In genomic region chr6:166656269-166657206, GRCh38 we compare ENCODE assay signal across 12 cellular contexts. TPM values are rescaled to one million over a fixed set of nuclear protein-coding genes. Genes with fewer than 3 reads are reported as not detected.
DNase-seq lines count a peak whose midpoint lies in the region; ATAC-seq lines count a peak whose summit lies in the region.
"Had no signal": no experiment of that assay in that cellular context is flagged by ENCODE, and none has a peak within 500 bp of the region (broad histone marks: within the 10 kb centered on the region; RNA-seq: fewer than 3 reads in every experiment).

No MANE protein-coding gene starts in this region.

- no peak overlapping the region for H3K27ac Mint-ChIP-seq in activated CD4-positive, alpha-beta T cell treated with anti-CD3 and anti-CD28 coated beads, Interleukin-2, amount 10 ng/mL, durations not matched to agents 24 days and 14 days
- no peak overlapping the region for H3K27ac Mint-ChIP-seq in activated naive CD8-positive, alpha-beta T cell
- H3K27ac Mint-ChIP-seq in stimulated activated naive CD8-positive, alpha-beta T cell treated with anti-CD3 and anti-CD28 coated beads, Interleukin-15, Interleukin-2, amounts not matched to agents 100 ng/mL and 50 ng/mL, for 24 hours = no peak overlapping the region
- no peak overlapping the region for H3K27ac Mint-ChIP-seq in activated CD4-positive, alpha-beta memory T cell treated with anti-CD3 and anti-CD28 coated beads, Interleukin-2, amount 10 ng/mL, durations not matched to agents 7 days and 5 days
- H3K27ac Mint-ChIP-seq: type B pancreatic cell had no signal

- CTCF ChIA-PET in activated CD4-positive, alpha-beta memory T cell treated with anti-CD3 and anti-CD28 coated beads, Interleukin-2, amount 10 ng/mL, durations not matched to agents 7 days and 5 days (lab: Charles Lee) = interaction anchor here (1.0 kb wide), 1 partner anchor 218 kb away, joined by 3 read pairs; no protein-coding TSS in a partner anchor

- intact Hi-C loops in activated CD4-positive, alpha-beta T cell treated with anti-CD3 and anti-CD28 coated beads, Interleukin-2, amount 10 ng/mL, durations not matched to agents 24 days and 14 days (cut with micrococcal nuclease) = no loop called here
- intact Hi-C loops in left colon (cut with DNase I, micrococcal nuclease) = no loop called here

- H3K36me3 Mint-ChIP-seq in activated CD4-positive, alpha-beta T cell treated with anti-CD3 and anti-CD28 coated beads, Interleukin-2, amount 10 ng/mL, durations not matched to agents 24 days and 14 days (ENCODE audit: low read depth) = no peaks in the 10 kb centered on the region
- peaks cover 2% of the 10 kb centered on the region for H3K36me3 Mint-ChIP-seq in activated naive CD8-positive, alpha-beta T cell
- no peaks in the 10 kb centered on the region for H3K36me3 Mint-ChIP-seq in stimulated activated naive CD8-positive, alpha-beta T cell treated with anti-CD3 and anti-CD28 coated beads, Interleukin-15, Interleukin-2, amounts not matched to agents 100 ng/mL and 50 ng/mL, for 24 hours (ENCODE audit: low read depth)
- H3K36me3 Mint-ChIP-seq in activated CD4-positive, alpha-beta memory T cell treated with anti-CD3 and anti-CD28 coated beads, Interleukin-2, amount 10 ng/mL, durations not matched to agents 7 days and 5 days (ENCODE audit: low read depth) = no peaks in the 10 kb centered on the region
- H3K36me3 Mint-ChIP-seq: type B pancreatic cell had no signal

- ATAC-seq in left colon = peak; percentile 58
- no peak for ATAC-seq in GM21786 (IDR thresholded peaks at IDR 0.05; ENCODE audit: unreplicated experiment)

- POLR2A ChIA-PET in activated CD4-positive, alpha-beta memory T cell treated with anti-CD3 and anti-CD28 coated beads, Interleukin-2, amount 10 ng/mL, durations not matched to agents 7 days and 5 days (lab: Charles Lee) = no interaction called here

- H3K4me1 Mint-ChIP-seq in activated CD4-positive, alpha-beta T cell treated with anti-CD3 and anti-CD28 coated beads, Interleukin-2, amount 10 ng/mL, durations not matched to agents 24 days and 14 days = peaks cover 7% of the 10 kb centered on the region
- H3K4me1 Mint-ChIP-seq in activated naive CD8-positive, alpha-beta T cell (ENCODE audit: low read depth) = peaks cover 8% of the 10 kb centered on the region
- H3K4me1 Mint-ChIP-seq in stimulated activated naive CD8-positive, alpha-beta T cell treated with anti-CD3 and anti-CD28 coated beads, Interleukin-15, Interleukin-2, amounts not matched to agents 100 ng/mL and 50 ng/mL, for 24 hours (ENCODE audit: low read depth) = peaks cover 11% of the 10 kb centered on the region
- H3K4me1 Mint-ChIP-seq in activated CD4-positive, alpha-beta memory T cell treated with anti-CD3 and anti-CD28 coated beads, Interleukin-2, amount 10 ng/mL, durations not matched to agents 7 days and 5 days = peaks cover 9% of the 10 kb centered on the region

- no peaks in the 10 kb centered on the region for H3K9me3 Mint-ChIP-seq in activated CD4-positive, alpha-beta T cell treated with anti-CD3 and anti-CD28 coated beads, Interleukin-2, amount 10 ng/mL, durations not matched to agents 24 days and 14 days
- H3K9me3 Mint-ChIP-seq in activated naive CD8-positive, alpha-beta T cell (ENCODE audit: low read depth) = no peaks in the 10 kb centered on the region
- no peaks in the 10 kb centered on the region for H3K9me3 Mint-ChIP-seq in stimulated activated naive CD8-positive, alpha-beta T cell treated with anti-CD3 and anti-CD28 coated beads, Interleukin-15, Interleukin-2, amounts not matched to agents 100 ng/mL and 50 ng/mL, for 24 hours
- H3K9me3 Mint-ChIP-seq in activated CD4-positive, alpha-beta memory T cell treated with anti-CD3 and anti-CD28 coated beads, Interleukin-2, amount 10 ng/mL, durations not matched to agents 7 days and 5 days = no peaks in the 10 kb centered on the region
- H3K9me3 Mint-ChIP-seq: type B pancreatic cell had no signal

- peak overlapping the region; percentile 43 for H3K4me3 Mint-ChIP-seq in activated CD4-positive, alpha-beta T cell treated with anti-CD3 and anti-CD28 coated beads, Interleukin-2, amount 10 ng/mL, durations not matched to agents 24 days and 14 days
- peak overlapping the region; percentile 44 for H3K4me3 Mint-ChIP-seq in activated naive CD8-positive, alpha-beta T cell
- peak overlapping the region; percentile 24 for H3K4me3 Mint-ChIP-seq in stimulated activated naive CD8-positive, alpha-beta T cell treated with anti-CD3 and anti-CD28 coated beads, Interleukin-15, Interleukin-2, amounts not matched to agents 100 ng/mL and 50 ng/mL, for 24 hours
- no peak overlapping the region for H3K4me3 Mint-ChIP-seq in activated CD4-positive, alpha-beta memory T cell treated with anti-CD3 and anti-CD28 coated beads, Interleukin-2, amount 10 ng/mL, durations not matched to agents 7 days and 5 days
- H3K4me3 Mint-ChIP-seq: type B pancreatic cell had no signal

- DNase-seq in activated CD4-positive, alpha-beta T cell treated with anti-CD3 and anti-CD28 coated beads, Interleukin-2, amount 10 ng/mL, durations not matched to agents 24 days and 14 days = no peak
- no peak for DNase-seq in activated CD4-positive, alpha-beta T cell treated with anti-CD3 and anti-CD28 coated beads for 4 hours
- DNase-seq in left colon = no peak
- DNase-seq in activated CD4-positive, alpha-beta memory T cell treated with anti-CD3 and anti-CD28 coated beads, Interleukin-2, amount 10 ng/mL, durations not matched to agents 7 days and 5 days = no peak
- no peak for DNase-seq in NCI-H128 (lab: John Stamatoyannopoulos, UW; ENCODE audit: unreplicated experiment)
- DNase-seq: ACHN, amniotic stem cell, NCI-H1092 had no signal

- H3K27me3 Mint-ChIP-seq in activated CD4-positive, alpha-beta T cell treated with anti-CD3 and anti-CD28 coated beads, Interleukin-2, amount 10 ng/mL, durations not matched to agents 24 days and 14 days = peaks cover 10% of the 10 kb centered on the region
- H3K27me3 Mint-ChIP-seq in activated naive CD8-positive, alpha-beta T cell = peaks cover 11% of the 10 kb centered on the region
- peaks cover 18% of the 10 kb centered on the region for H3K27me3 Mint-ChIP-seq in stimulated activated naive CD8-positive, alpha-beta T cell treated with anti-CD3 and anti-CD28 coated beads, Interleukin-15, Interleukin-2, amounts not matched to agents 100 ng/mL and 50 ng/mL, for 24 hours
- peaks cover 5% of the 10 kb centered on the region for H3K27me3 Mint-ChIP-seq in activated CD4-positive, alpha-beta memory T cell treated with anti-CD3 and anti-CD28 coated beads, Interleukin-2, amount 10 ng/mL, durations not matched to agents 7 days and 5 days

RNA-seq across cellular contexts. Expression of gene RPS6KA2, which starts 29.5 kb away (rescaled TPM):
- 2.8 and 3.1 TPM in 2 replicates for total RNA-seq in activated CD4-positive, alpha-beta T cell treated with anti-CD3 and anti-CD28 coated beads, Interleukin-2, amount 10 ng/mL, durations not matched to agents 24 days and 14 days
- 10 to 100 TPM; 11.5 to 13.3 TPM for total RNA-seq in left colon
- 1 to 10 TPM; 6.3 to 6.5 TPM for total RNA-seq in activated CD4-positive, alpha-beta memory T cell treated with anti-CD3 and anti-CD28 coated beads, Interleukin-2, amount 10 ng/mL, durations not matched to agents 7 days and 5 days
